ENCODE assay signal across 16 cellular contexts in the genomic region with DNA sequence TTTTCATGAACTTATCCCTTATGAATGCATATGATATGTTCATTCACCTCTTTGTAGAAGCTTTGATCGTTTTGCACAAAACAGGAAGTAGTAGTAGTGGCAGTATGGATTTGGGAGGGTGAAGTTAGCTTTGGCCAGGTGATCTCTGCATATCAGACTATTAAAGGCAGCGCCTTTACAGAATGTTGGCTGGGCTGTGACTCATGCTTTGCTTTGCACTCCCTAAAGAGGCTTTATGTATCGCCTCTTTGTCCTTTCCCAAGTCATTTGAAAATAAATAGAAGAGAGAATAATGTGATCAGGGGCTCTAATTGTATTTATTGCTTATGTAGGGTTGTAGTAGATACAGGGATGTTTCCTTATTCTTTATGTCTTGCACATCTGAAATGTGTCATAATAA. TPM values are rescaled to one million over a fixed set of nuclear protein-coding genes. Genes with fewer than 3 reads are reported as not detected.
A peak's percentile ranks its signal among the peaks of the same experiment; 100 is the strongest.
DNase-seq lines count a peak whose midpoint lies in the region; ATAC-seq, FAIRE-seq and TF ChIP-seq lines count a peak whose summit lies in the region.
"Had no signal": no experiment of that assay in that cellular context is flagged by ENCODE, and none has a peak within 500 bp of the region (broad histone marks: within the 10 kb centered on the region; RNA-seq: fewer than 3 reads in every experiment).

No MANE protein-coding gene starts in this region.

- H2BK15ac ChIP-seq in mesendoderm (replicated peaks; ENCODE audit: low read depth), result no peak overlapping the region

- no peaks in the 10 kb centered on the region for H3K79me1 ChIP-seq in mesendoderm (ENCODE audit: low read length)

- no CpG with 5 or more reads among the region's 3 CpGs for WGBS in mesendoderm (ENCODE audit: extremely low coverage, insufficient coverage, low lambda C conversion rate)

- no peak overlapping the region for H3K27ac Mint-ChIP-seq in activated T-cell treated with anti-CD3 and anti-CD28 coated beads, Interleukin-2, amount 50 U/mL, for 72 hours
- H3K27ac Mint-ChIP-seq: activated CD8-positive, alpha-beta T cell treated with anti-CD3 and anti-CD28 coated beads, Interleukin-2, amount 10 ng/mL, durations not matched to agents 7 days and 5 days had no signal

- H3K4me3 Mint-ChIP-seq in activated T-cell treated with anti-CD3 and anti-CD28 coated beads, Interleukin-2, amount 50 U/mL, for 72 hours, result no peak overlapping the region
- H3K4me3 Mint-ChIP-seq: activated CD8-positive, alpha-beta T cell treated with anti-CD3 and anti-CD28 coated beads, Interleukin-2, amount 10 ng/mL, durations not matched to agents 7 days and 5 days had no signal

- no peaks in the 10 kb centered on the region for H3K9me3 ChIP-seq in colonic mucosa
- H3K9me3 ChIP-seq: esophagus squamous epithelium had no signal

- H3K4ac ChIP-seq in mesendoderm (ENCODE audit: low read depth, low read length), result no peak overlapping the region

- TF ChIP-seq POLR2A in GM12892 (IDR thresholded peaks at IDR 0.05; ENCODE audit: low read depth, low read length), result no peak

- no peak overlapping the region for H2BK5ac ChIP-seq in mesendoderm (ENCODE audit: low read length)

- peaks cover 11% of the 10 kb centered on the region for H3K4me1 Mint-ChIP-seq in activated T-cell treated with anti-CD3 and anti-CD28 coated beads, Interleukin-2, amount 50 U/mL, for 72 hours (ENCODE audit: low read depth)

- no peak overlapping the region for H4K5ac ChIP-seq in mesendoderm (ENCODE audit: low read length)

- DNase-seq in DMS53 treated with DMSO at 0.1 percent for 48 hours (lab: John Stamatoyannopoulos, UW; ENCODE audit: unreplicated experiment) (peak; percentile 51), colonic mucosa (peak; percentile 25), mesendoderm (peak; percentile 63), cerebellar cortex (ENCODE audit: low spot score) (no peak), GM12892 (ENCODE audit: insufficient read length) (no peak), posterior vena cava (ENCODE audit: low spot score) (no peak)
- DNase-seq in activated T-cell treated with anti-CD3 and anti-CD28 coated beads, Interleukin-2, amount 50 U/mL, for 72 hours, result no peak
- DNase-seq: activated CD8-positive, alpha-beta T cell treated with anti-CD3 and anti-CD28 coated beads, Interleukin-2, amount 10 ng/mL, durations not matched to agents 7 days and 5 days; cerebellar nuclear complex; esophagus squamous epithelium; GDM1; NCI-H226; Right ventricle myocardium superior had no signal

- H3K27ac ChIP-seq in KMS-11 (no peak overlapping the region), colonic mucosa (no peak overlapping the region), mesendoderm (ENCODE audit: low read depth, low read length) (no peak overlapping the region)
- H3K27ac ChIP-seq: esophagus squamous epithelium had no signal

- H3K27me3 Mint-ChIP-seq in activated T-cell treated with anti-CD3 and anti-CD28 coated beads, Interleukin-2, amount 50 U/mL, for 72 hours (ENCODE audit: low read depth), result peaks cover 4% of the 10 kb centered on the region

- H4K8ac ChIP-seq in mesendoderm (ENCODE audit: low read depth, low read length), result no peak overlapping the region

- H3K27me3 ChIP-seq in KMS-11 (ENCODE audit: insufficient read depth, low read depth) (no peaks in the 10 kb centered on the region), colonic mucosa (no peaks in the 10 kb centered on the region), mesendoderm (ENCODE audit: insufficient read depth, low read length, poor library complexity) (no peaks in the 10 kb centered on the region)
- H3K27me3 ChIP-seq: esophagus squamous epithelium had no signal

- no peak overlapping the region for H2AFZ ChIP-seq in KMS-11 (ENCODE audit: low read depth)

- H3K79me2 ChIP-seq in KMS-11 (ENCODE audit: insufficient read depth, low read depth) (no peaks in the 10 kb centered on the region), mesendoderm (ENCODE audit: control insufficient read depth, insufficient read depth, low read length) (no peaks in the 10 kb centered on the region)

- H3K18ac ChIP-seq in mesendoderm (ENCODE audit: low read length), result no peak overlapping the region

- no peak overlapping the region for H3K23ac ChIP-seq in mesendoderm (ENCODE audit: low read length)

- H3K36me3 ChIP-seq in KMS-11 (ENCODE audit: insufficient read depth), result no peaks in the 10 kb centered on the region
- no peaks in the 10 kb centered on the region for H3K36me3 ChIP-seq in colonic mucosa
- H3K36me3 ChIP-seq in mesendoderm (ENCODE audit: control insufficient read depth, insufficient read depth, low read length), result no peaks in the 10 kb centered on the region
- H3K36me3 ChIP-seq: esophagus squamous epithelium had no signal

- H3K4me2 ChIP-seq in KMS-11, result peak overlapping the region; percentile 75; the same call in 1 of the 2 replicates
- H3K4me2 ChIP-seq in mesendoderm (ENCODE audit: low read length), result no peak overlapping the region

- H2BK120ac ChIP-seq in mesendoderm (ENCODE audit: low read depth, low read length), result no peak overlapping the region

- H3K9me3 Mint-ChIP-seq in activated T-cell treated with anti-CD3 and anti-CD28 coated beads, Interleukin-2, amount 50 U/mL, for 72 hours, result peaks cover 5 to 8% of the 10 kb centered on the region in 2 donors

- peaks cover 3 to 4% of the 10 kb centered on the region in 2 donors for H3K36me3 Mint-ChIP-seq in activated T-cell treated with anti-CD3 and anti-CD28 coated beads, Interleukin-2, amount 50 U/mL, for 72 hours (ENCODE audit: insufficient read depth in 2 of 2)

- no peaks in the 10 kb centered on the region for H4K20me1 ChIP-seq in KMS-11 (ENCODE audit: insufficient read depth)

- H2AK5ac ChIP-seq in mesendoderm (ENCODE audit: low read length), result no peak overlapping the region

- no peak overlapping the region for H3K9ac ChIP-seq in KMS-11
- H3K9ac ChIP-seq in colonic mucosa (ENCODE audit: low read depth in 2 of 2, low read length in 2 of 2), result no peak overlapping the region
- no peak overlapping the region for H3K9ac ChIP-seq in mesendoderm (ENCODE audit: low read length)

- intact Hi-C loops in colonic mucosa (cut with DNase I) (no loop called here), posterior vena cava (cut with DNase I) (no loop called here)

- no peak for FAIRE-seq in GM12892 (lab: Jason Lieb, UNC)
- FAIRE-seq: K562 had no signal

- TF ChIP-seq CTCF in KMS-11 (conservative IDR thresholded peaks at IDR 0.05; ENCODE audit: low read depth, low read length), result no peak
- TF ChIP-seq CTCF in colonic mucosa (IDR thresholded peaks at IDR 0.05), result no peak

- no peak for ATAC-seq in activated T-cell treated with anti-CD3 and anti-CD28 coated beads, Interleukin-2, amount 50 U/mL, for 72 hours (replicated peaks in 1 of 2)
- ATAC-seq: activated CD8-positive, alpha-beta T cell treated with anti-CD3 and anti-CD28 coated beads, Interleukin-2, amount 10 ng/mL, durations not matched to agents 7 days and 5 days; K562; sciatic nerve had no signal

- H3K4me1 ChIP-seq in KMS-11 (ENCODE audit: low read depth, poor library complexity, severe bottlenecking), result peaks cover 59% of the 10 kb centered on the region
- no peaks in the 10 kb centered on the region for H3K4me1 ChIP-seq in colonic mucosa
- H3K4me1 ChIP-seq in mesendoderm (ENCODE audit: control insufficient read depth, low read depth, low read length), result no peaks in the 10 kb centered on the region

- no peak overlapping the region for H3K4me3 ChIP-seq in KMS-11 (IDR thresholded peaks at IDR 0.05; ENCODE audit: insufficient read depth, low read depth, low read length)
- H3K4me3 ChIP-seq in colonic mucosa, result no peak overlapping the region
- H3K4me3 ChIP-seq in mesendoderm (ENCODE audit: low read length), result no peak overlapping the region
- H3K4me3 ChIP-seq: esophagus squamous epithelium, K562 had no signal

- no peak overlapping the region for H3K56ac ChIP-seq in mesendoderm (ENCODE audit: low read length)

RNA-seq across cellular contexts. Expression of gene SHROOM3, which starts 50.4 kb away (rescaled TPM):
- 100 to 1,000 TPM; 142 to 160 TPM for total RNA-seq in colonic mucosa
- 9.4 TPM for polyA plus RNA-seq in mesendoderm (2013, experiment 1 of 2)
- polyA plus RNA-seq in mesendoderm (2013, experiment 2 of 2), result 10.0 TPM
- polyA plus RNA-seq in GM12892 (2012; ENCODE audit: missing spikeins), result 0.66 TPM
- under 1 TPM; 0.09 to 0.10 TPM for total RNA-seq in activated T-cell treated with anti-CD3 and anti-CD28 coated beads, Interleukin-2, amount 50 U/mL, for 72 hours
- 10 to 100 TPM; 71.4 to 77.8 TPM for total RNA-seq in posterior vena cava
- total RNA-seq: activated CD8-positive, alpha-beta T cell treated with anti-CD3 and anti-CD28 coated beads, Interleukin-2, amount 10 ng/mL, durations not matched to agents 7 days and 5 days had no signal

Comparison
In these comparisons a context has a peak if more than half of its experiments do, and no peak if none do; other contexts are left out.
1. DNase-seq: peak in DMS53 treated with DMSO at 0.1 percent for 48 hours (single experiment), colonic mucosa (single experiment) and mesendoderm (single experiment); none in cerebellar cortex (single experiment), GM12892 (single experiment), activated T-cell treated with anti-CD3 and anti-CD28 coated beads, Interleukin-2, amount 50 U/mL, for 72 hours (0 of 2) and posterior vena cava (single experiment).
2. RNA of gene SHROOM3, which starts 50.4 kb away (total RNA-seq): 142 to 160 TPM in colonic mucosa and 71.4 to 77.8 TPM in posterior vena cava; 0.09 to 0.10 TPM in activated T-cell treated with anti-CD3 and anti-CD28 coated beads, Interleukin-2, amount 50 U/mL, for 72 hours; every median in the first group is over 10 times any median in the second.